17 cellular contexts compared by ENCODE assay signal in genomic region chr4:182810103-182810605, GRCh38.
"Had no signal": no experiment of that assay in that cellular context is flagged by ENCODE, and none has a peak within 500 bp of the region (broad histone marks: within the 10 kb centered on the region; RNA-seq: fewer than 3 reads in every experiment).

No MANE protein-coding gene starts in this region.

- DNase-seq: activated CD4-positive, alpha-beta T cell treated with anti-CD3 and anti-CD28 coated beads, Interleukin-2, amount 50 U/mL, for 4 hours; activated effector memory CD4-positive, alpha-beta T cell treated with anti-CD3 and anti-CD28 coated beads, Interleukin-2, amount 50 U/mL, for 16 hours; activated naive CD4-positive, alpha-beta T cell treated with anti-CD3 and anti-CD28 coated beads, Interleukin-2, amount 50 U/mL, for 16 hours; effector memory CD4-positive, alpha-beta T cell; hippocampal formation; islet precursor cell; lower lobe of right lung; nucleus accumbens; spleen; stimulated activated CD4-positive, alpha-beta T cell treated with anti-CD3 and anti-CD28 coated beads, Interleukin-4, amount 100 ng/mL, for 4 hours; T-helper 17 cell; testis; upper lobe of right lung had no signal

- H3K27ac Mint-ChIP-seq: activated T-cell treated with anti-CD3 and anti-CD28 coated beads, Interleukin-2, amount 50 U/mL, for 72 hours; mesothelial cell of epicardium; stimulated activated memory B cell treated with anti-CD40 and anti-IgM and Interleukin-4, amounts not matched to agents 10 μg/mL and 1 μg/mL and 100 μg/mL, for 72 hours; T-helper 17 cell had no signal

- H3K36me3 ChIP-seq: lower lobe of right lung, spleen, upper lobe of right lung had no signal

- H3K27ac ChIP-seq: lower lobe of right lung, spleen, testis, upper lobe of right lung, VCaP had no signal

- H3K4me3 ChIP-seq: lower lobe of right lung, testis, upper lobe of right lung had no signal

- H3K9me3 ChIP-seq: lower lobe of right lung, testis, upper lobe of right lung had no signal

- H3K27me3 ChIP-seq: testis, upper lobe of right lung had no signal

- H3K27me3 Mint-ChIP-seq: T-helper 17 cell had no signal

- H3K4me3 Mint-ChIP-seq: mesothelial cell of epicardium; stimulated activated memory B cell treated with anti-CD40 and anti-IgM and Interleukin-4, amounts not matched to agents 10 μg/mL and 1 μg/mL and 100 μg/mL, for 72 hours; T-helper 17 cell had no signal

- H3K4me1 ChIP-seq: testis, upper lobe of right lung had no signal

- ATAC-seq: stimulated activated memory B cell treated with anti-CD40 and anti-IgM and Interleukin-4, amounts not matched to agents 10 μg/mL and 1 μg/mL and 100 μg/mL, for 72 hours had no signal
